In the genomic region with DNA sequence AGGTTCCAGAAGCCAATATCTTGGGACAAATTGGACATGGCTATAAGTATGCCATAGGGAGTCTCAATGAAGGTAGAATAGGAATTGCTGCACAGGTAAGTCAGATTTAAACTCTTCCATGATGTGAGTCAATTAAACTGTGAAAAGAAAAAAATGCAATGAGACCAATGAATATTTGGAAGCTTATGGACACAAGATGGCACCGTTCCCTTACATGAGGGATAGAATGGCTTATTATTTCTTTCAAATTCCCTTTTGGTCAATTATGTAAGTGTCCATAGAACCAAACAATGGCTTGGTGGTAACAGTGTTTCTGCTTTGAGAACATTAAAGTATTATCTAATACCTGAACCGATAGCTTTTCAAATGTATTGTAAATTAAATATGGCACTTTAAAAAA, we compare ENCODE assay signal across 10 cellular contexts. TPM values are rescaled to one million over a fixed set of nuclear protein-coding genes. Genes with fewer than 3 reads are reported as not detected.
DNase-seq lines count a peak whose midpoint lies in the region; ATAC-seq and TF ChIP-seq lines count a peak whose summit lies in the region.
"Had no signal": no experiment of that assay in that cellular context is flagged by ENCODE, and none has a peak within 500 bp of the region (broad histone marks: within the 10 kb centered on the region; RNA-seq: fewer than 3 reads in every experiment).

No MANE protein-coding gene starts in this region.

- peaks cover 4% of the 10 kb centered on the region for H3K36me3 ChIP-seq in neural cell (ENCODE audit: insufficient read depth, low read length)

- no peaks in the 10 kb centered on the region for H3K27me3 ChIP-seq in neural cell (ENCODE audit: insufficient read depth, low read depth, low read length)

- ATAC-seq in GM18868 (IDR thresholded peaks at IDR 0.05; ENCODE audit: unreplicated experiment) = no peak
- ATAC-seq: mucosa of descending colon had no signal

- H3K27ac ChIP-seq in neural cell (ENCODE audit: low read length) = no peak overlapping the region
- H3K27ac ChIP-seq: epithelial cell of prostate had no signal

- in situ Hi-C loops in astrocyte of the spinal cord (cut with HindIII; ENCODE audit: low sequenced_read_pairs) = no loop called here

- no peak for TF ChIP-seq EP300 in neural cell (conservative IDR thresholded peaks at IDR 0.05; ENCODE audit: poor library complexity, severe bottlenecking)

- TF ChIP-seq CTCF in astrocyte of the spinal cord (IDR thresholded peaks at IDR 0.05; ENCODE audit: low read depth, low read length) (peak; percentile 10), neural cell (IDR thresholded peaks at IDR 0.05; ENCODE audit: poor library complexity, severe bottlenecking) (peak; percentile 51)

- H3K4me3 ChIP-seq in astrocyte of the spinal cord (ENCODE audit: low read depth, low read length) = no peak overlapping the region
- no peak overlapping the region for H3K4me3 ChIP-seq in neural cell (ENCODE audit: low read length)
- H3K4me3 ChIP-seq: mucosa of descending colon had no signal

- H2AFZ ChIP-seq in neural cell (ENCODE audit: low read depth, low read length) = no peak overlapping the region

- no peaks in the 10 kb centered on the region for H4K20me1 ChIP-seq in neural cell (ENCODE audit: insufficient read depth)

- no peak overlapping the region for H3K9ac ChIP-seq in neural cell (ENCODE audit: low read length)

- peak; percentile 58 for TF ChIP-seq RAD21 in neural cell (conservative IDR thresholded peaks at IDR 0.05)

- peak; percentile 1 for DNase-seq in DMS79 treated with DMSO at 0.1 percent for 48 hours (lab: John Stamatoyannopoulos, UW)
- DNase-seq in DMS79 (lab: John Stamatoyannopoulos, UW) = no peak
- DNase-seq in NCI-H1105 treated with DMSO at 0.1 percent for 48 hours (lab: John Stamatoyannopoulos, UW) = peak; percentile 58
- peak; percentile 11 for DNase-seq in astrocyte of the spinal cord (ENCODE audit: low read depth, low spot score)
- no peak for DNase-seq in stimulated activated CD4-positive, alpha-beta T cell treated with anti-CD3 and anti-CD28 coated beads, Interleukin-4, amount 100 ng/mL, for 24 hours
- no peak for DNase-seq in T-helper 9 cell
- DNase-seq: mucosa of descending colon had no signal

- no peak overlapping the region for H3K4me2 ChIP-seq in neural cell (ENCODE audit: low read length)

- no peaks in the 10 kb centered on the region for H3K9me3 ChIP-seq in neural cell (ENCODE audit: low read length)
- H3K9me3 ChIP-seq: mucosa of descending colon had no signal

- no peaks in the 10 kb centered on the region for H3K9me2 ChIP-seq in neural cell (ENCODE audit: insufficient read depth, low read length)

- no peaks in the 10 kb centered on the region for H3F3A ChIP-seq in neural cell (ENCODE audit: insufficient read depth, low read length, poor library complexity, severe bottlenecking)

- H3K79me2 ChIP-seq in neural cell (replicated peaks; ENCODE audit: insufficient read depth, low read length) = no peaks in the 10 kb centered on the region

TF ChIP-seq in neural cell, 6 proteins besides CTCF, POLR2A, EP300 and RAD21:
- TF ChIP-seq EZH2 (IDR thresholded peaks at IDR 0.05; ENCODE audit: borderline replicate concordance, insufficient read depth, low read length, poor library complexity, severe bottlenecking) (no peak), SMC3 (conservative IDR thresholded peaks at IDR 0.05; ENCODE audit: poor library complexity) (peak; percentile 59), TAF1 (IDR thresholded peaks at IDR 0.05; ENCODE audit: low read depth) (no peak), POLR2AphosphoS5 (IDR thresholded peaks at IDR 0.05) (no peak), MXI1 (conservative IDR thresholded peaks at IDR 0.05; ENCODE audit: poor library complexity, severe bottlenecking) (no peak)
- TF ChIP-seq, protein P1, sequence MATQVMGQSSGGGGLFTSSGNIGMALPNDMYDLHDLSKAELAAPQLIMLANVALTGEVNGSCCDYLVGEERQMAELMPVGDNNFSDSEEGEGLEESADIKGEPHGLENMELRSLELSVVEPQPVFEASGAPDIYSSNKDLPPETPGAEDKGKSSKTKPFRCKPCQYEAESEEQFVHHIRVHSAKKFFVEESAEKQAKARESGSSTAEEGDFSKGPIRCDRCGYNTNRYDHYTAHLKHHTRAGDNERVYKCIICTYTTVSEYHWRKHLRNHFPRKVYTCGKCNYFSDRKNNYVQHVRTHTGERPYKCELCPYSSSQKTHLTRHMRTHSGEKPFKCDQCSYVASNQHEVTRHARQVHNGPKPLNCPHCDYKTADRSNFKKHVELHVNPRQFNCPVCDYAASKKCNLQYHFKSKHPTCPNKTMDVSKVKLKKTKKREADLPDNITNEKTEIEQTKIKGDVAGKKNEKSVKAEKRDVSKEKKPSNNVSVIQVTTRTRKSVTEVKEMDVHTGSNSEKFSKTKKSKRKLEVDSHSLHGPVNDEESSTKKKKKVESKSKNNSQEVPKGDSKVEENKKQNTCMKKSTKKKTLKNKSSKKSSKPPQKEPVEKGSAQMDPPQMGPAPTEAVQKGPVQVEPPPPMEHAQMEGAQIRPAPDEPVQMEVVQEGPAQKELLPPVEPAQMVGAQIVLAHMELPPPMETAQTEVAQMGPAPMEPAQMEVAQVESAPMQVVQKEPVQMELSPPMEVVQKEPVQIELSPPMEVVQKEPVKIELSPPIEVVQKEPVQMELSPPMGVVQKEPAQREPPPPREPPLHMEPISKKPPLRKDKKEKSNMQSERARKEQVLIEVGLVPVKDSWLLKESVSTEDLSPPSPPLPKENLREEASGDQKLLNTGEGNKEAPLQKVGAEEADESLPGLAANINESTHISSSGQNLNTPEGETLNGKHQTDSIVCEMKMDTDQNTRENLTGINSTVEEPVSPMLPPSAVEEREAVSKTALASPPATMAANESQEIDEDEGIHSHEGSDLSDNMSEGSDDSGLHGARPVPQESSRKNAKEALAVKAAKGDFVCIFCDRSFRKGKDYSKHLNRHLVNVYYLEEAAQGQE (IDR thresholded peaks at IDR 0.05; ENCODE audit: borderline replicate concordance) = no peak
TF ChIP-seq in neural cell: peak in this region for 1.

RNA-seq across cellular contexts. Expression of a gene that starts 35.6 kb away (rescaled TPM):
- polyA plus RNA-seq in neural cell = 20.3 and 21.7 TPM in 2 replicates
- polyA minus RNA-seq in neural cell = 25.6 and 31.5 TPM in 2 replicates

RNA-seq across cellular contexts. Expression of a gene that starts 35.8 kb away (rescaled TPM):
- polyA plus RNA-seq in neural cell = 11.0 and 12.9 TPM in 2 replicates
- polyA minus RNA-seq in neural cell = 11.2 and 12.6 TPM in 2 replicates

Comparison
In these comparisons a context has a peak if more than half of its experiments do, and no peak if none do; other contexts are left out.
1. DNase-seq: peak in DMS79 treated with DMSO at 0.1 percent for 48 hours (single experiment), NCI-H1105 treated with DMSO at 0.1 percent for 48 hours (single experiment) and astrocyte of the spinal cord (single experiment); none in DMS79 (single experiment), stimulated activated CD4-positive, alpha-beta T cell treated with anti-CD3 and anti-CD28 coated beads, Interleukin-4, amount 100 ng/mL, for 24 hours (single experiment) and T-helper 9 cell (single experiment).